Comparison of ENCODE assay signal across 11 cellular contexts in genomic region chr4:145480257-145480656, GRCh38. TPM values are rescaled to one million over a fixed set of nuclear protein-coding genes. Genes with fewer than 3 reads are reported as not detected.
DNase-seq lines count a peak whose midpoint lies in the region; ATAC-seq, FAIRE-seq and TF ChIP-seq lines count a peak whose summit lies in the region.
"Had no signal": no experiment of that assay in that cellular context is flagged by ENCODE, and none has a peak within 500 bp of the region (broad histone marks: within the 10 kb centered on the region; RNA-seq: fewer than 3 reads in every experiment).

No MANE protein-coding gene starts in this region.

- H3K27ac ChIP-seq in osteoblast (ENCODE audit: low read depth, low read length) = no peak overlapping the region
- no peak overlapping the region for H3K27ac ChIP-seq in heart right ventricle

- H3K36me3 ChIP-seq in osteoblast (ENCODE audit: insufficient read depth, low read length) = no peaks in the 10 kb centered on the region
- H3K36me3 ChIP-seq in heart right ventricle = no peaks in the 10 kb centered on the region
- H3K36me3 ChIP-seq: adrenal gland had no signal

- peak overlapping the region; percentile 86 for H3K4me3 Mint-ChIP-seq in HFFc6
- peak overlapping the region; percentile 87 to 93 (median 89) for H3K4me3 Mint-ChIP-seq in nephron

- H3K4me1 Mint-ChIP-seq in HFFc6 (ENCODE audit: low read depth) (peaks cover 13% of the 10 kb centered on the region), nephron (peaks cover 5% of the 10 kb centered on the region)

- H3K9me3 Mint-ChIP-seq in HFFc6 (no peaks in the 10 kb centered on the region), nephron (peaks cover 3% of the 10 kb centered on the region)

- peaks cover 24% of the 10 kb centered on the region for H3K79me2 ChIP-seq in osteoblast (ENCODE audit: insufficient read depth, low read length)

- peaks cover 11% of the 10 kb centered on the region for H4K20me1 ChIP-seq in osteoblast (ENCODE audit: insufficient read depth, low read length)

- ATAC-seq in HG03439 (IDR thresholded peaks at IDR 0.05; ENCODE audit: unreplicated experiment) (no peak), heart right ventricle (no peak)

- WGBS in heart right ventricle, 2 donors = 42 to 47% methylated on average over 1 of the region's 1 CpG

- peak; percentile 12 for FAIRE-seq in GM18507 (lab: Jason Lieb, UNC)

- H2AFZ ChIP-seq in osteoblast (ENCODE audit: low read length) = no peak overlapping the region

- H3K9me3 ChIP-seq in osteoblast (ENCODE audit: low read depth, low read length) = no peaks in the 10 kb centered on the region
- no peaks in the 10 kb centered on the region for H3K9me3 ChIP-seq in heart right ventricle
- H3K9me3 ChIP-seq: adrenal gland had no signal

- no peak overlapping the region for H3K4me2 ChIP-seq in osteoblast (ENCODE audit: insufficient read depth, low read length)

- DNase-seq in GM18507 (ENCODE audit: extremely low spot score, insufficient read length, low read depth) (no peak), HFFc6 (no peak), RPMI8226 (peak; percentile 14), osteoblast (ENCODE audit: insufficient read length, low spot score, missing footprints) (no peak), heart right ventricle (no peak)
- DNase-seq: adrenal gland, DND-41, hippocampal formation, NCI-H1436 had no signal

- H3K4me1 ChIP-seq in osteoblast (ENCODE audit: insufficient read depth, low read length) = peaks cover 13% of the 10 kb centered on the region
- H3K4me1 ChIP-seq in heart right ventricle = peaks cover 0 to 33% (median 26%) of the 10 kb centered on the region in 9 donors

- TF ChIP-seq CTCF in HFFc6 (IDR thresholded peaks at IDR 0.05) (no peak), nephron (IDR thresholded peaks at IDR 0.05; ENCODE audit: unreplicated experiment in 3 of 3) (no peak), osteoblast (IDR thresholded peaks at IDR 0.05; ENCODE audit: extremely low read depth, low read depth, low read length) (no peak), heart right ventricle (IDR thresholded peaks at IDR 0.05) (no peak)

- intact Hi-C loops in heart right ventricle (cut with DNase I) = loop anchor here in 8 of 10 donors (5.0 to 10.0 kb wide), 11 partner anchors 55 to 305 kb away; partner anchors contain the start of genes MMAA (in 4 of the 8) and OTUD4 (in 1 of the 8)

- H3K27ac Mint-ChIP-seq in HFFc6 (no peak overlapping the region), nephron (peak overlapping the region in 2 of 3 experiments; percentile 90 to 94)

- H3K4me3 ChIP-seq in osteoblast (ENCODE audit: insufficient read depth, low read length) (no peak overlapping the region), heart right ventricle (peak overlapping the region in 1 of 10 donors; percentile 80)

- H3K27me3 ChIP-seq in osteoblast (ENCODE audit: insufficient read depth, low read length) (no peaks in the 10 kb centered on the region), heart right ventricle (no peaks in the 10 kb centered on the region)
- H3K27me3 ChIP-seq: adrenal gland had no signal

- H3K27me3 Mint-ChIP-seq in HFFc6 (ENCODE audit: insufficient read depth) (peaks cover 2% of the 10 kb centered on the region), nephron (ENCODE audit: low read depth) (no peaks in the 10 kb centered on the region)

- H3K36me3 Mint-ChIP-seq in HFFc6 (ENCODE audit: low read depth) = no peaks in the 10 kb centered on the region
- peaks cover 5% of the 10 kb centered on the region for H3K36me3 Mint-ChIP-seq in nephron (ENCODE audit: low read depth)

RNA-seq across cellular contexts. Expression of gene SMAD1, which starts 1.4 kb away (rescaled TPM):
- total RNA-seq in HFFc6 (2021; fragmentation: NEBNext Ultra II Directional; extraction: Animal tissue kit (Norgen Biotek cat#: 25700)) = 10 to 100 TPM in 4 of 6 experiments, 1 to 10 TPM in 2; 9.2 to 11.2 (median 10.3) TPM
- total RNA-seq in osteoblast = 30.4 and 33.0 TPM in 2 replicates
- 10 to 100 TPM in 9 of 10 donors, 1 to 10 TPM in 1; 9.4 to 19.4 (median 16.2) TPM for total RNA-seq in heart right ventricle
- 1 to 10 TPM; 2.6 to 4.3 TPM for polyA plus RNA-seq in heart right ventricle
